Comparison of ENCODE assay signal across 10 cellular contexts in genomic region chr7:2072042-2072441, GRCh38.
A peak's percentile ranks its signal among the peaks of the same experiment; 100 is the strongest.
DNase-seq lines count a peak whose midpoint lies in the region; ATAC-seq lines count a peak whose summit lies in the region.
"Had no signal": no experiment of that assay in that cellular context is flagged by ENCODE, and none has a peak within 500 bp of the region (broad histone marks: within the 10 kb centered on the region; RNA-seq: fewer than 3 reads in every experiment).

No MANE protein-coding gene starts in this region.

- H3K36me3 Mint-ChIP-seq in activated CD4-positive, alpha-beta T cell treated with anti-CD3 and anti-CD28 coated beads, Interleukin-2, amount 10 ng/mL, durations not matched to agents 24 days and 14 days (ENCODE audit: low read depth) = no peaks in the 10 kb centered on the region

- H3K27me3 ChIP-seq in SJCRH30 = no peaks in the 10 kb centered on the region

- no peak overlapping the region for H3K27ac ChIP-seq in SJCRH30
- H3K27ac ChIP-seq: parathyroid adenoma had no signal

- H3K4me1 Mint-ChIP-seq in activated CD4-positive, alpha-beta T cell treated with anti-CD3 and anti-CD28 coated beads, Interleukin-2, amount 10 ng/mL, durations not matched to agents 24 days and 14 days = peaks cover 2% of the 10 kb centered on the region
- H3K4me1 Mint-ChIP-seq: activated T-helper 17 cell treated with anti-CD3 and anti-CD28 coated beads, Interleukin-2, amount 50 U/mL, for 72 hours had no signal

- no peak overlapping the region for H3K4me3 ChIP-seq in SJCRH30

- no peaks in the 10 kb centered on the region for H3K9me3 ChIP-seq in SJCRH30 (replicated peaks)

- ATAC-seq in GM21825 (IDR thresholded peaks at IDR 0.05; ENCODE audit: unreplicated experiment) (peak; percentile 92), HG03469 (IDR thresholded peaks at IDR 0.05; ENCODE audit: unreplicated experiment) (peak; percentile 72)
- ATAC-seq in stimulated activated naive CD8-positive, alpha-beta T cell treated with anti-CD3 and anti-CD28 coated beads, Interleukin-15, Interleukin-2, amounts not matched to agents 100 U/mL and 50 U/mL, for 24 hours = peak; percentile 55
- ATAC-seq: activated T-helper 17 cell treated with anti-CD3 and anti-CD28 coated beads, Interleukin-2, amount 50 U/mL, for 72 hours had no signal

- intact Hi-C loops in activated CD4-positive, alpha-beta T cell treated with anti-CD3 and anti-CD28 coated beads, Interleukin-2, amount 10 ng/mL, durations not matched to agents 24 days and 14 days (cut with micrococcal nuclease) = no loop called here

- peak overlapping the region; percentile 52 for H3K27ac Mint-ChIP-seq in activated CD4-positive, alpha-beta T cell treated with anti-CD3 and anti-CD28 coated beads, Interleukin-2, amount 10 ng/mL, durations not matched to agents 24 days and 14 days
- H3K27ac Mint-ChIP-seq: activated T-helper 17 cell treated with anti-CD3 and anti-CD28 coated beads, Interleukin-2, amount 50 U/mL, for 72 hours had no signal

- no peak overlapping the region for H3K4me3 Mint-ChIP-seq in activated CD4-positive, alpha-beta T cell treated with anti-CD3 and anti-CD28 coated beads, Interleukin-2, amount 10 ng/mL, durations not matched to agents 24 days and 14 days
- H3K4me3 Mint-ChIP-seq: activated T-helper 17 cell treated with anti-CD3 and anti-CD28 coated beads, Interleukin-2, amount 50 U/mL, for 72 hours had no signal

- no peaks in the 10 kb centered on the region for H3K9me3 Mint-ChIP-seq in activated CD4-positive, alpha-beta T cell treated with anti-CD3 and anti-CD28 coated beads, Interleukin-2, amount 10 ng/mL, durations not matched to agents 24 days and 14 days
- H3K9me3 Mint-ChIP-seq: activated T-helper 17 cell treated with anti-CD3 and anti-CD28 coated beads, Interleukin-2, amount 50 U/mL, for 72 hours had no signal

- H3K4me1 ChIP-seq in SJCRH30 = no peaks in the 10 kb centered on the region
- H3K4me1 ChIP-seq: parathyroid adenoma had no signal

- no peaks in the 10 kb centered on the region for H3K36me3 ChIP-seq in SJCRH30

- no peak for DNase-seq in activated CD4-positive, alpha-beta T cell treated with anti-CD3 and anti-CD28 coated beads, Interleukin-2, amount 10 ng/mL, durations not matched to agents 24 days and 14 days
- no peak for DNase-seq in activated CD4-positive, alpha-beta T cell treated with anti-CD3 and anti-CD28 coated beads, Interleukin-2, amount 50 U/mL, for 1 hour
- DNase-seq in stimulated activated naive CD8-positive, alpha-beta T cell treated with anti-CD3 and anti-CD28 coated beads, Interleukin-15, Interleukin-2, amounts not matched to agents 100 U/mL and 50 U/mL, for 24 hours = peak; percentile 28
- DNase-seq in DMS53 treated with DMSO at 0.1 percent for 48 hours (lab: John Stamatoyannopoulos, UW; ENCODE audit: unreplicated experiment) = no peak
- no peak for DNase-seq in SJCRH30
- no peak for DNase-seq in NCI-H2029 treated with DMSO at 0.1 percent for 48 hours (lab: John Stamatoyannopoulos, UW)

- no peaks in the 10 kb centered on the region for H3K27me3 Mint-ChIP-seq in activated CD4-positive, alpha-beta T cell treated with anti-CD3 and anti-CD28 coated beads, Interleukin-2, amount 10 ng/mL, durations not matched to agents 24 days and 14 days
- H3K27me3 Mint-ChIP-seq: activated T-helper 17 cell treated with anti-CD3 and anti-CD28 coated beads, Interleukin-2, amount 50 U/mL, for 72 hours had no signal
